16 cellular contexts compared by ENCODE assay signal in the genomic region with DNA sequence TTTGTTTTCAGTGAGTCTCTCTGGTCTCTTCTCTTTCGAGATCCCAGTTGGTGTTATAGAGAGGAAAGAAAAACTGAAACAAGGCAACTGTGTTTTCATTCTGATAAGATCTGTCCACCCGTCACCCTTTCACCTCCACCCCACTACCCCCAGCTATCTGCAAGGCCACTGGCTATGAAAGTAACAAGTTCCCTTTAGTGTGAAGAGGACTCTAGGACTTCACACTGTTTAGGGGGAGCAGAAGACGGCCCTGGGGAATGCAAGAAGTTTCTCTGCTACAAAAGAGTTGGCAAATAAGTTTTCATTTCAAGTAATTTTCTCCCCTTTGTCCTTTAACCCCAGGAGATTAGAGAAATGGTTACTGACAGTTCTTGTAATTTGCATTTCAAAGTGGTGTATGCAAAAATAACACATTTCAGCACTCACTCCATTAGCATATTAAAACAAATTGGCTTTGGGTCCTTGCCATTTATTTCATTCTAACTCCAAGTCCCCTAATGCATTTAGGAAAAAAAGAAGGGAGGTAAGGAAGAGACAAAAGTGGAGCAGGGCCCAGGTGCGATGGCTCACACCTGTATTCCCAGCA.
DNase-seq lines count a peak whose midpoint lies in the region; ATAC-seq and TF ChIP-seq lines count a peak whose summit lies in the region.
"Had no signal": no experiment of that assay in that cellular context is flagged by ENCODE, and none has a peak within 500 bp of the region (broad histone marks: within the 10 kb centered on the region; RNA-seq: fewer than 3 reads in every experiment).

No MANE protein-coding gene starts in this region.

- TF ChIP-seq CTCF in progenitor cell of endocrine pancreas (IDR thresholded peaks at IDR 0.05; ENCODE audit: unreplicated experiment) (no peak), breast epithelium (IDR thresholded peaks at IDR 0.05) (no peak)

- intact Hi-C loops in breast epithelium (cut with DNase I; ENCODE audit: low total_unique reads): no loop called here

- H3K27ac ChIP-seq in HUES6 (ENCODE audit: low read depth, low read length): peak overlapping the region; percentile 60; the same call in 1 of the 2 replicates
- no peak overlapping the region for H3K27ac ChIP-seq in breast epithelium
- H3K27ac ChIP-seq: left ventricle myocardium inferior, SJCRH30 had no signal

- H3K27ac Mint-ChIP-seq in progenitor cell of endocrine pancreas: no peak overlapping the region
- H3K27ac Mint-ChIP-seq: activated CD8-positive, alpha-beta T cell treated with anti-CD3 and anti-CD28 coated beads for 36 hours had no signal

- H3K9ac ChIP-seq in HUES6 (ENCODE audit: low read length): peak overlapping the region; percentile 66

- no peak for TF ChIP-seq POLR2A in breast epithelium (IDR thresholded peaks at IDR 0.05)

- H3K36me3 ChIP-seq in HUES6 (ENCODE audit: control insufficient read depth, insufficient read depth, low read length): no peaks in the 10 kb centered on the region
- H3K36me3 ChIP-seq in breast epithelium: no peaks in the 10 kb centered on the region
- H3K36me3 ChIP-seq: left ventricle myocardium inferior, SJCRH30 had no signal

- H3K36me3 Mint-ChIP-seq in progenitor cell of endocrine pancreas (ENCODE audit: insufficient read depth): no peaks in the 10 kb centered on the region

- H3K4me1 ChIP-seq in HUES6 (ENCODE audit: control insufficient read depth, insufficient read depth, low read length) (peaks cover 55% of the 10 kb centered on the region), breast epithelium (no peaks in the 10 kb centered on the region)
- H3K4me1 ChIP-seq: left ventricle myocardium inferior, SJCRH30 had no signal

- peaks cover 19% of the 10 kb centered on the region for H3K4me1 Mint-ChIP-seq in progenitor cell of endocrine pancreas (ENCODE audit: low read depth)

- H3K27me3 ChIP-seq in HUES6 (ENCODE audit: control insufficient read depth, insufficient read depth, low read length) (no peaks in the 10 kb centered on the region), breast epithelium (no peaks in the 10 kb centered on the region)

- no peaks in the 10 kb centered on the region for H3K9me3 Mint-ChIP-seq in progenitor cell of endocrine pancreas (ENCODE audit: low read depth)
- H3K9me3 Mint-ChIP-seq: activated CD8-positive, alpha-beta T cell treated with anti-CD3 and anti-CD28 coated beads for 36 hours had no signal

- H3K9me3 ChIP-seq in HUES6 (ENCODE audit: control insufficient read depth, insufficient read depth, low read depth, low read length) (no peaks in the 10 kb centered on the region), breast epithelium (no peaks in the 10 kb centered on the region)
- H3K9me3 ChIP-seq: left ventricle myocardium inferior, SJCRH30 had no signal

- H3K27me3 Mint-ChIP-seq in progenitor cell of endocrine pancreas: peaks cover 19% of the 10 kb centered on the region

- DNase-seq in iPS-NIHi11 (ENCODE audit: low spot score) (peak; percentile 8), progenitor cell of endocrine pancreas (ENCODE audit: low spot score, unreplicated experiment) (no peak), kidney tubule cell (ENCODE audit: low spot score) (no peak), breast epithelium (ENCODE audit: low spot score in 2 of 2) (no peak)
- DNase-seq: activated CD8-positive, alpha-beta T cell treated with anti-CD3 and anti-CD28 coated beads for 36 hours; aorta; cortex of kidney; HCEC 1CT; left ventricle myocardium inferior; NCI-H2171 treated with DMSO at 0.1 percent for 48 hours; SJCRH30; stimulated activated CD4-positive, alpha-beta T cell treated with anti-CD3 and anti-CD28 coated beads, Interleukin-15, amount 100 ng/mL, for 24 hours had no signal

- ATAC-seq in GM18520 (IDR thresholded peaks at IDR 0.05; ENCODE audit: unreplicated experiment): peak; percentile 74
- ATAC-seq in GM21723 (IDR thresholded peaks at IDR 0.05; ENCODE audit: unreplicated experiment): peak; percentile 61
- no peak for ATAC-seq in GM21717 (IDR thresholded peaks at IDR 0.05; ENCODE audit: unreplicated experiment)
- ATAC-seq: activated CD8-positive, alpha-beta T cell treated with anti-CD3 and anti-CD28 coated beads for 36 hours had no signal

- H3K4me3 ChIP-seq in HUES6 (ENCODE audit: low read depth, low read length) (no peak overlapping the region; the same call in 1 of the 2 replicates), breast epithelium (no peak overlapping the region)
- H3K4me3 ChIP-seq: left ventricle myocardium inferior, SJCRH30 had no signal

- H3K4me3 Mint-ChIP-seq in progenitor cell of endocrine pancreas (ENCODE audit: low read depth): no peak overlapping the region
- H3K4me3 Mint-ChIP-seq: activated CD8-positive, alpha-beta T cell treated with anti-CD3 and anti-CD28 coated beads for 36 hours had no signal
